Comparison of ENCODE assay signal across 13 cellular contexts in genomic region chr7:27361522-27361921, GRCh38.
A peak's percentile ranks its signal among the peaks of the same experiment; 100 is the strongest.
DNase-seq lines count a peak whose midpoint lies in the region; ATAC-seq, FAIRE-seq and TF ChIP-seq lines count a peak whose summit lies in the region.
"Had no signal": no experiment of that assay in that cellular context is flagged by ENCODE, and none has a peak within 500 bp of the region (broad histone marks: within the 10 kb centered on the region; RNA-seq: fewer than 3 reads in every experiment).

No MANE protein-coding gene starts in this region.

- H3K4me2 ChIP-seq in PC-3 (ENCODE audit: low read length) (peak overlapping the region; percentile 33; the same call in 1 of the 2 replicates), H1 (ENCODE audit: insufficient read depth in 1 of 2, low read depth in 2 of 2, low read length in 2 of 2) (no peak overlapping the region), trophoblast cell (ENCODE audit: low read length) (no peak overlapping the region)

- H3K23me2 ChIP-seq in H1 (ENCODE audit: low read depth, low read length), result no peaks in the 10 kb centered on the region

- TF ChIP-seq EP300 in H1 (IDR thresholded peaks at IDR 0.05; ENCODE audit: borderline replicate concordance in 1 of 2, low read depth in 2 of 2, low read length in 2 of 2), result no peak

- no peak for TF ChIP-seq POLR2A in H1 (IDR thresholded peaks at IDR 0.05; ENCODE audit: control extremely low read depth in 1 of 2, low read depth in 2 of 2, low read length in 2 of 2)

- no peak overlapping the region for H2BK120ac ChIP-seq in H1 (replicated peaks; ENCODE audit: low read depth, low read length)
- no peak overlapping the region for H2BK120ac ChIP-seq in trophoblast cell (ENCODE audit: insufficient read depth, low read length, poor library complexity)

- H4K12ac ChIP-seq in trophoblast cell (ENCODE audit: low read depth, low read length), result no peak overlapping the region

- H4K5ac ChIP-seq in H1 (ENCODE audit: insufficient read length, low read depth, low read length), result no peak overlapping the region

- H3K9ac ChIP-seq in PC-3 (ENCODE audit: low read length) (no peak overlapping the region), H1 (replicated peaks in 1 of 4; ENCODE audit: extremely low read depth in 1 of 4, low read depth in 3 of 4, low read length in 3 of 4) (no peak overlapping the region), trophoblast cell (ENCODE audit: low read length) (no peak overlapping the region)
- H3K9ac ChIP-seq: GM23248 had no signal

- ATAC-seq in PC-3, result no peak
- ATAC-seq in omental fat pad (ENCODE audit: low FRiP score), result no peak
- ATAC-seq: Panc1 had no signal

- no peak for TF ChIP-seq RAD21 in H1 (IDR thresholded peaks at IDR 0.05 in 1 of 2, conservative IDR thresholded peaks at IDR 0.05 in 1 of 2; ENCODE audit: low read depth in 2 of 2, low read length in 2 of 2)

- H3K9me3 ChIP-seq in PC-3 (ENCODE audit: low read length) (no peaks in the 10 kb centered on the region), H1 (ENCODE audit: insufficient read depth in 2 of 2, low read depth in 1 of 2, low read length in 1 of 2) (no peaks in the 10 kb centered on the region), trophoblast cell (ENCODE audit: insufficient read depth, low read depth, low read length) (no peaks in the 10 kb centered on the region)

- no peaks in the 10 kb centered on the region for H3K27me3 ChIP-seq in PC-3 (ENCODE audit: low read length)
- H3K27me3 ChIP-seq in H1 (replicated peaks in 1 of 4; ENCODE audit: control insufficient read depth in 3 of 4, extremely low read depth in 1 of 4, insufficient read depth in 3 of 4, low read length in 3 of 4), result no peaks in the 10 kb centered on the region
- H3K27me3 ChIP-seq in trophoblast cell (ENCODE audit: insufficient read depth, low read length), result no peaks in the 10 kb centered on the region

- no peaks in the 10 kb centered on the region for H3K36me3 ChIP-seq in PC-3 (ENCODE audit: low read depth, low read length)
- no peaks in the 10 kb centered on the region for H3K36me3 ChIP-seq in H1 (ENCODE audit: control insufficient read depth in 2 of 4, insufficient read depth in 4 of 4, low read length in 3 of 4)
- H3K36me3 ChIP-seq in trophoblast cell (ENCODE audit: control insufficient read depth in 1 of 2, insufficient read depth in 2 of 2, low read length in 2 of 2), result no peaks in the 10 kb centered on the region

- H3K79me2 ChIP-seq in PC-3 (ENCODE audit: low read length) (no peaks in the 10 kb centered on the region), H1 (ENCODE audit: control insufficient read depth in 1 of 2, insufficient read depth in 2 of 2, low read length in 2 of 2) (no peaks in the 10 kb centered on the region), trophoblast cell (ENCODE audit: control insufficient read depth, insufficient read depth, low read length, poor library complexity) (peaks cover 3% of the 10 kb centered on the region)

- no peak for FAIRE-seq in H1 (lab: Jason Lieb, UNC)

- H4K8ac ChIP-seq in H1 (ENCODE audit: extremely low read depth, insufficient read depth, low read length) (no peak overlapping the region), trophoblast cell (ENCODE audit: low read depth, low read length) (no peak overlapping the region)

- no peak overlapping the region for H2BK15ac ChIP-seq in H1 (ENCODE audit: low read length)

- 83% methylated on average over 10 of the region's 10 CpGs; no CpG with 5 or more reads in 1 of the 2 experiments for WGBS in H1 (ENCODE audit: extremely low coverage in 1 of 2, insufficient coverage in 1 of 2, insufficient read length in 1 of 2, insufficient replicate concordance in 2 of 2, low coverage in 1 of 2, low lambda C conversion rate in 2 of 2, missing lambda C conversion rate in 1 of 2), 2 experiments
- WGBS in trophoblast cell (ENCODE audit: extremely low coverage, insufficient coverage, insufficient read length), result no CpG with 5 or more reads among the region's 10 CpGs

- DNase-seq in PC-3, result no peak
- no peak for DNase-seq in H1 (ENCODE audit: low read depth in 1 of 2, low spot score in 2 of 2)
- no peak for DNase-seq in trophoblast cell
- no peak for DNase-seq in omental fat pad (ENCODE audit: low spot score)
- DNase-seq in COR-L47 (lab: John Stamatoyannopoulos, UW), result no peak
- DNase-seq in CD1c-positive myeloid dendritic cell (ENCODE audit: extremely low spot score), result no peak
- DNase-seq in OCI-M1 (lab: John Stamatoyannopoulos, UW), result no peak
- DNase-seq: CD4-positive, alpha-beta T cell; GM23248; NCI-H1436; NCI-H2029; NCI-H524 had no signal

- H3K79me1 ChIP-seq in H1 (ENCODE audit: low read depth, low read length) (no peaks in the 10 kb centered on the region), trophoblast cell (ENCODE audit: low read length) (peaks cover 20% of the 10 kb centered on the region)

- H4K20me1 ChIP-seq in PC-3 (ENCODE audit: low read length) (no peaks in the 10 kb centered on the region), H1 (replicated peaks in 1 of 2; ENCODE audit: control insufficient read depth in 1 of 2, insufficient read depth in 2 of 2, low read length in 2 of 2) (no peaks in the 10 kb centered on the region)

- H3K4ac ChIP-seq in H1 (replicated peaks; ENCODE audit: insufficient read length, low read depth, low read length) (no peak overlapping the region), trophoblast cell (ENCODE audit: low read depth, low read length) (no peak overlapping the region)

- H2BK20ac ChIP-seq in H1 (ENCODE audit: low read length), result no peak overlapping the region

- no peak overlapping the region for H2BK12ac ChIP-seq in H1 (ENCODE audit: low read depth, low read length)
- peak overlapping the region; percentile 73 for H2BK12ac ChIP-seq in trophoblast cell (ENCODE audit: low read length)

- POLR2A ChIA-PET in PC-3 (lab: Charles Lee; ENCODE audit: unreplicated experiment), result no interaction called here
- POLR2A ChIA-PET in H1 (lab: Charles Lee; ENCODE audit: partially characterized antibody), result no interaction called here

- H2AK5ac ChIP-seq in H1 (ENCODE audit: low read depth, low read length) (no peak overlapping the region), trophoblast cell (ENCODE audit: low read length) (no peak overlapping the region)

- no peak overlapping the region for H3K14ac ChIP-seq in H1 (ENCODE audit: insufficient read length)
- H3K14ac ChIP-seq in trophoblast cell (ENCODE audit: low read length), result no peak overlapping the region

- no peak overlapping the region for H3K18ac ChIP-seq in H1 (ENCODE audit: extremely low read depth, low read length)
- H3K18ac ChIP-seq in trophoblast cell (ENCODE audit: low read length), result no peak overlapping the region

- no peak overlapping the region for H3K56ac ChIP-seq in H1 (replicated peaks; ENCODE audit: insufficient read length, low read depth, low read length)

- peak overlapping the region; percentile 32; the same call in 1 of the 2 replicates for H3K4me3 ChIP-seq in PC-3 (ENCODE audit: low read length)
- no peak overlapping the region for H3K4me3 ChIP-seq in H1 (ENCODE audit: extremely low read depth in 1 of 4, insufficient read depth in 2 of 4, low read depth in 3 of 4, low read length in 4 of 4)
- H3K4me3 ChIP-seq in trophoblast cell (ENCODE audit: low read depth, low read length), result no peak overlapping the region
- H3K4me3 ChIP-seq: GM23248 had no signal

- H3K23ac ChIP-seq in H1 (ENCODE audit: insufficient read length), result no peak overlapping the region
- H3K23ac ChIP-seq in trophoblast cell (ENCODE audit: low read length), result no peak overlapping the region

- BruUV-seq in PC-3 (replicated peaks; lab: Mats Ljungman, UMichigan), result no TSS peak

- H3F3A ChIP-seq in PC-3 (ENCODE audit: low read length, unreplicated experiment), result no peaks in the 10 kb centered on the region

- H4K91ac ChIP-seq in H1 (replicated peaks; ENCODE audit: insufficient read length, low read length) (no peak overlapping the region), trophoblast cell (ENCODE audit: low read depth, low read length) (no peak overlapping the region)

- no peaks in the 10 kb centered on the region for H3K9me2 ChIP-seq in PC-3 (replicated peaks; ENCODE audit: low read length)

- TF ChIP-seq CTCF in PC-3 (conservative IDR thresholded peaks at IDR 0.05; ENCODE audit: low read depth, low read length), result no peak
- TF ChIP-seq CTCF in H1 (IDR thresholded peaks at IDR 0.05; ENCODE audit: control extremely low read depth in 1 of 3, insufficient read depth in 1 of 3, low read depth in 1 of 3, low read length in 3 of 3), result no peak
- TF ChIP-seq CTCF in omental fat pad (IDR thresholded peaks at IDR 0.05), result no peak

- CTCF ChIA-PET in PC-3 (lab: Charles Lee), result no interaction called here
- CTCF ChIA-PET in H1 (lab: Charles Lee; ENCODE audit: partially characterized antibody), result interaction anchor here (0.7 to 1.6 kb wide), 6 partner anchors 8 to 167 kb away, joined by 3 to 4 read pairs (median 3); no protein-coding TSS in a partner anchor

- intact Hi-C loops in PC-3 (cut with micrococcal nuclease), result no loop called here

- H3K4me1 ChIP-seq in PC-3 (ENCODE audit: insufficient read depth, low read length) (peaks cover 13% of the 10 kb centered on the region), H1 (replicated peaks in 1 of 4; ENCODE audit: control insufficient read depth in 3 of 4, insufficient read depth in 4 of 4, low read length in 3 of 4) (no peaks in the 10 kb centered on the region), trophoblast cell (ENCODE audit: control insufficient read depth in 1 of 2, insufficient read depth in 2 of 2, low read length in 2 of 2) (peaks cover 10 to 13% of the 10 kb centered on the region in 2 experiments)

- no peak overlapping the region for H3K27ac ChIP-seq in PC-3 (ENCODE audit: low read length)
- no peak overlapping the region for H3K27ac ChIP-seq in H1 (ENCODE audit: low read depth, low read length)
- H3K27ac ChIP-seq in trophoblast cell (ENCODE audit: low read depth, low read length), result no peak overlapping the region
- H3K27ac ChIP-seq: GM23248 had no signal

- H2AFZ ChIP-seq in PC-3 (ENCODE audit: low read length), result peak overlapping the region; percentile 53
- H2AFZ ChIP-seq in H1 (ENCODE audit: low read length), result 0 out of 2 replicates have a peak overlapping the region, but pooled peaks have one; percentile 28
- no peak overlapping the region for H2AFZ ChIP-seq in trophoblast cell (ENCODE audit: insufficient read depth, low read length, poor library complexity)
- H2AFZ ChIP-seq: GM23248 had no signal

- no peak overlapping the region for H2BK5ac ChIP-seq in H1 (ENCODE audit: low read depth, low read length)
- no peak overlapping the region for H2BK5ac ChIP-seq in trophoblast cell (ENCODE audit: low read depth, low read length, poor library complexity)

TF ChIP-seq in H1, 55 proteins besides CTCF, POLR2A, EP300 and RAD21:
- TF ChIP-seq POU5F1 (IDR thresholded peaks at IDR 0.05; ENCODE audit: low read depth, low read length) (no peak), JUND (IDR thresholded peaks at IDR 0.05; ENCODE audit: low read length) (no peak)
